ENCODE assay signal across 1 cellular context in the genomic region with DNA sequence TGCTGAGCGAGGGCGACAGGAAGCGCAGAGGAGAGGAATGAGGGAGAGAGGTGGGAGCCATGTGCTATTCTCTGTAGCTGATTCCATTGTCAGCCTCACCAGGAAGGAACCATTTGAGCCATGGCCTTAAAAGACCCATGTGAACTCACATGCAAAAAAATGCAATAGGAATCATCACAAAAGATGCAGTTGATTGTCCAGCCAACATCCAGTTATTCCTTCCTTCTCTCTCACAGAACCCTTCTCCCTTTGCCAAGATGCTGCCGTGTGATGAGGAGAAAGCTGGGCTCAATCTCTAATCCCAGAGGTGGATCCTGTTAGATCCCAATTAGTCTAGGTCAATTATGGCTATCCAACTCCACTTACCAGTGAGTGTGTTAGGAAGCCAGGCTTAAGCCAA.
TF ChIP-seq lines count a peak whose summit lies in the region.

No MANE protein-coding gene starts in this region.

TF ChIP-seq in GM23338, 12 proteins besides CTCF, POLR2A, EP300 and RAD21 (continued from another document):
- TF ChIP-seq, protein P1, sequence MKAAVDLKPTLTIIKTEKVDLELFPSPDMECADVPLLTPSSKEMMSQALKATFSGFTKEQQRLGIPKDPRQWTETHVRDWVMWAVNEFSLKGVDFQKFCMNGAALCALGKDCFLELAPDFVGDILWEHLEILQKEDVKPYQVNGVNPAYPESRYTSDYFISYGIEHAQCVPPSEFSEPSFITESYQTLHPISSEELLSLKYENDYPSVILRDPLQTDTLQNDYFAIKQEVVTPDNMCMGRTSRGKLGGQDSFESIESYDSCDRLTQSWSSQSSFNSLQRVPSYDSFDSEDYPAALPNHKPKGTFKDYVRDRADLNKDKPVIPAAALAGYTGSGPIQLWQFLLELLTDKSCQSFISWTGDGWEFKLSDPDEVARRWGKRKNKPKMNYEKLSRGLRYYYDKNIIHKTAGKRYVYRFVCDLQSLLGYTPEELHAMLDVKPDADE (IDR thresholded peaks at IDR 0.05), result no peak
- no peak for TF ChIP-seq ZNF114 (CRISPR knock-in tag; IDR thresholded peaks at IDR 0.05)
- no peak for TF ChIP-seq EZH2 (IDR thresholded peaks at IDR 0.05; ENCODE audit: low read depth, unreplicated experiment)
- TF ChIP-seq, protein P2, sequence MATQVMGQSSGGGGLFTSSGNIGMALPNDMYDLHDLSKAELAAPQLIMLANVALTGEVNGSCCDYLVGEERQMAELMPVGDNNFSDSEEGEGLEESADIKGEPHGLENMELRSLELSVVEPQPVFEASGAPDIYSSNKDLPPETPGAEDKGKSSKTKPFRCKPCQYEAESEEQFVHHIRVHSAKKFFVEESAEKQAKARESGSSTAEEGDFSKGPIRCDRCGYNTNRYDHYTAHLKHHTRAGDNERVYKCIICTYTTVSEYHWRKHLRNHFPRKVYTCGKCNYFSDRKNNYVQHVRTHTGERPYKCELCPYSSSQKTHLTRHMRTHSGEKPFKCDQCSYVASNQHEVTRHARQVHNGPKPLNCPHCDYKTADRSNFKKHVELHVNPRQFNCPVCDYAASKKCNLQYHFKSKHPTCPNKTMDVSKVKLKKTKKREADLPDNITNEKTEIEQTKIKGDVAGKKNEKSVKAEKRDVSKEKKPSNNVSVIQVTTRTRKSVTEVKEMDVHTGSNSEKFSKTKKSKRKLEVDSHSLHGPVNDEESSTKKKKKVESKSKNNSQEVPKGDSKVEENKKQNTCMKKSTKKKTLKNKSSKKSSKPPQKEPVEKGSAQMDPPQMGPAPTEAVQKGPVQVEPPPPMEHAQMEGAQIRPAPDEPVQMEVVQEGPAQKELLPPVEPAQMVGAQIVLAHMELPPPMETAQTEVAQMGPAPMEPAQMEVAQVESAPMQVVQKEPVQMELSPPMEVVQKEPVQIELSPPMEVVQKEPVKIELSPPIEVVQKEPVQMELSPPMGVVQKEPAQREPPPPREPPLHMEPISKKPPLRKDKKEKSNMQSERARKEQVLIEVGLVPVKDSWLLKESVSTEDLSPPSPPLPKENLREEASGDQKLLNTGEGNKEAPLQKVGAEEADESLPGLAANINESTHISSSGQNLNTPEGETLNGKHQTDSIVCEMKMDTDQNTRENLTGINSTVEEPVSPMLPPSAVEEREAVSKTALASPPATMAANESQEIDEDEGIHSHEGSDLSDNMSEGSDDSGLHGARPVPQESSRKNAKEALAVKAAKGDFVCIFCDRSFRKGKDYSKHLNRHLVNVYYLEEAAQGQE (IDR thresholded peaks at IDR 0.05; ENCODE audit: unreplicated experiment), result no peak
- TF ChIP-seq STAT1 (IDR thresholded peaks at IDR 0.05; ENCODE audit: unreplicated experiment), result no peak
- no peak for TF ChIP-seq POLR2AphosphoS5 (IDR thresholded peaks at IDR 0.05; ENCODE audit: low read depth)
- TF ChIP-seq NANOG (IDR thresholded peaks at IDR 0.05; ENCODE audit: borderline replicate concordance), result no peak
TF ChIP-seq in GM23338: peak in this region for 0.
